In the genomic region with DNA sequence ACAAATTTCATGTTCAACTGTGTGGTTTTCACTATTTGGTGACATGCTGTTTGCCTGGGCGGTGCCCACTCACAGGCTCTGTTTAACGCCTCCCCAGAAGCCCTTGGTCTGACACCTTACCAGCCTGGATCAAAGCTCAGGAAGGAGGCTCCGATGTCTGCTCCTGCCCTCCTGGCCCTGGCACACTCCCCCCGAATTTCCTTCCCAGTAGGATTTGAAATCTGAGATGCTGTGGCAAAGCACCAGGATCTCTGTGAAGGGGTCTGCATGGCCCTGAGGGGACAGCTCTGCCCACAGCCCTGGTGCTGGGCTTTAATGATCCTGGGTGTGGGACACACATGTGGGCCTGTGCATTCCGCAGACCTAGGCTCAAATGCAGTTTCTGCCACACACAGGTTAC, we compare ENCODE assay signal across 25 cellular contexts. TPM values are rescaled to one million over a fixed set of nuclear protein-coding genes. Genes with fewer than 3 reads are reported as not detected.
"Had no signal": no experiment of that assay in that cellular context is flagged by ENCODE, and none has a peak within 500 bp of the region (broad histone marks: within the 10 kb centered on the region; RNA-seq: fewer than 3 reads in every experiment).

No MANE protein-coding gene starts in this region.

- H3K9me3 ChIP-seq: body of pancreas, testis, upper lobe of left lung had no signal

- H3K4me1 Mint-ChIP-seq: immature natural killer cell, memory B cell, natural killer cell had no signal

- H3K9me3 Mint-ChIP-seq: effector memory CD8-positive, alpha-beta T cell; immature natural killer cell; natural killer cell; T-helper 1 cell treated with Interleukin-12 subunit alpha and Interleukin-12 subunit beta and Interleukin-4 antibody, amounts not matched to agents 30 μg/mL and 1 μg/mL, for 36 hours had no signal

- H3K4me1 ChIP-seq: upper lobe of left lung had no signal

- H3K4me3 ChIP-seq: body of pancreas, coronary artery, dorsolateral prefrontal cortex, testis, upper lobe of left lung had no signal

- H3K36me3 ChIP-seq: upper lobe of left lung had no signal

- H3K36me3 Mint-ChIP-seq: activated naive CD8-positive, alpha-beta T cell; memory B cell; natural killer cell had no signal

- H3K27me3 ChIP-seq: body of pancreas, testis, upper lobe of left lung had no signal

- H3K4me3 Mint-ChIP-seq: activated naive CD8-positive, alpha-beta T cell; effector memory CD8-positive, alpha-beta T cell; immature natural killer cell; memory B cell; natural killer cell; T-helper 1 cell treated with Interleukin-12 subunit alpha and Interleukin-12 subunit beta and Interleukin-4 antibody, amounts not matched to agents 30 μg/mL and 1 μg/mL, for 36 hours had no signal

- ATAC-seq: activated CD4-positive, CD25-positive, alpha-beta regulatory T cell treated with anti-CD3 and anti-CD28 coated beads, Interleukin-2, amount 50 U/mL, for 24 hours; body of pancreas; effector memory CD8-positive, alpha-beta T cell; esophagus mucosa; left colon; natural killer cell; stimulated activated naive CD8-positive, alpha-beta T cell treated with anti-CD3 and anti-CD28 coated beads, Interleukin-15, Interleukin-2, amounts not matched to agents 100 U/mL and 50 U/mL, for 24 hours had no signal

- DNase-seq: activated CD4-positive, alpha-beta T cell treated with anti-CD3 and anti-CD28 coated beads for 48 hours; activated CD4-positive, alpha-beta T cell treated with anti-CD3 and anti-CD28 coated beads, Interleukin-2, amount 50 U/mL, for 48 hours; activated CD8-positive, alpha-beta memory T cell treated with anti-CD3 and anti-CD28 coated beads for 24 hours; activated effector memory CD4-positive, alpha-beta T cell treated with Interleukin-2 at 50 U/mL for 16 hours; activated naive CD4-positive, alpha-beta T cell treated with Interleukin-2 at 50 U/mL for 16 hours; body of pancreas; dorsolateral prefrontal cortex; effector memory CD8-positive, alpha-beta T cell; foreskin fibroblast; immature natural killer cell; kidney; left colon; natural killer cell; stimulated activated CD4-positive, alpha-beta T cell treated with anti-CD3 and anti-CD28 coated beads, Interleukin-4, amount 100 ng/mL, for 1 hour; stimulated activated naive CD8-positive, alpha-beta T cell treated with anti-CD3 and anti-CD28 coated beads, Interleukin-15, Interleukin-2, amounts not matched to agents 100 U/mL and 50 U/mL, for 24 hours; T-helper 9 cell; testis; upper lobe of left lung had no signal

- H3K27me3 Mint-ChIP-seq: activated naive CD8-positive, alpha-beta T cell had no signal

- H3K27ac Mint-ChIP-seq: activated naive CD8-positive, alpha-beta T cell; effector memory CD8-positive, alpha-beta T cell; immature natural killer cell; memory B cell; natural killer cell; T-helper 1 cell treated with Interleukin-12 subunit alpha and Interleukin-12 subunit beta and Interleukin-4 antibody, amounts not matched to agents 30 μg/mL and 1 μg/mL, for 36 hours had no signal

- H3K27ac ChIP-seq: body of pancreas, coronary artery, testis, upper lobe of left lung, VCaP had no signal

RNA-seq across cellular contexts. Expression of a gene that starts 41.6 kb away (rescaled TPM):
- total RNA-seq: natural killer cell had no signal
- polyA plus RNA-seq: immature natural killer cell had no signal
